Comparison of ENCODE assay signal across 19 cellular contexts in the genomic region with DNA sequence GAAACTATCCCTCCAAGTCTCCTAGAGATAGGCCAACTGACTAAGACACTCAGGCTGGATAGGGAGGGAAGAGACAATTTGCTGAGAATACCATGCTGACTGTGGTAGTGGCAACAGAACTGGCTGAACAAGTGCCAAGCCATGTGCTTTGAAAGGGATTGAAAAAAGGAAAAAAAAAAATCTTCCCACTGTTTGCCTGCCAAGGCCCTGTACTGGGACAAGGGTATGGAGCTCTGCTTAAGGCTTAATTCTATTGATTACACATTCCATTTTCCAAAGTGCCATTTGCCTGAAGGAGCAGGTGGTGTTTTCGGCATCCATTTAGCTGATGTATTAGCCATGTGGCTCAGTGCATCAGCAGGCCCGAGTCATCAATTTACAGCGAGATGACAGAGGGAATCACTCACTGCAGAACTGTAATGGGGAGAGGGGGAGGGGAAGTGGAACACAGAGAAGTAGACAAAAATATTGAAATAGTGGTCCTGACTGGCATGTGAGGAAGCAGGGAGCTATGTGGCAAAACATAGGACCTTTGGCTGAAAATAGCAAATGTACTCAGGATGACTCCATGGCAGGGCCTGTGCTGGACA.
DNase-seq lines count a peak whose midpoint lies in the region; ATAC-seq and TF ChIP-seq lines count a peak whose summit lies in the region.
"Had no signal": no experiment of that assay in that cellular context is flagged by ENCODE, and none has a peak within 500 bp of the region (broad histone marks: within the 10 kb centered on the region; RNA-seq: fewer than 3 reads in every experiment).

No MANE protein-coding gene starts in this region.

- DNase-seq in SK-N-SH: no peak
- DNase-seq in NCI-H524 treated with DMSO at 0.1 percent for 48 hours (lab: John Stamatoyannopoulos, UW): peak; percentile 34
- peak; percentile 13 for DNase-seq in fibroblast of mammary gland (ENCODE audit: low read depth)
- peak; percentile 33 for DNase-seq in superior temporal gyrus (ENCODE audit: extremely low spot score)
- DNase-seq in NCI-H2029 (lab: John Stamatoyannopoulos, UW): no peak
- DNase-seq in coronary artery (ENCODE audit: low spot score): no peak
- no peak for DNase-seq in UCSD-AML1 (lab: John Stamatoyannopoulos, UW; ENCODE audit: unreplicated experiment)
- DNase-seq: COR-L47; DMS79; H9; Karpas-422; MM.1S; NCI-H1105; NCI-H2081; NK-92 treated with Interleukin-12 subunit alpha and Interleukin-12 subunit beta, amount 100 ng/mL, for 24 hours; PC-9 had no signal

- H3K9ac ChIP-seq in SK-N-SH: no peak overlapping the region

- H3F3A ChIP-seq in SK-N-SH (replicated peaks; ENCODE audit: insufficient read depth): peaks cover 13% of the 10 kb centered on the region

- no peaks in the 10 kb centered on the region for H3K9me2 ChIP-seq in SK-N-SH

- peak in 1 of 2 experiments; percentile 30; a peak in 1 of 4 replicates for TF ChIP-seq EP300 in SK-N-SH (IDR thresholded peaks at IDR 0.05; ENCODE audit: borderline replicate concordance in 1 of 2, low read depth in 1 of 2, low read length in 1 of 2)

- CTCF ChIA-PET in SK-N-SH (lab: Yijun Ruan, JAX): interaction anchor here (0.8 to 2.9 kb wide), 5 partner anchors 16 to 1428 kb away, joined by 3 to 7 read pairs (median 3); no protein-coding TSS in a partner anchor

- POLR2A ChIA-PET in SK-N-SH (lab: Yijun Ruan, JAX): no interaction called here

- H2AFZ ChIP-seq in SK-N-SH (ENCODE audit: low read depth): no peak overlapping the region
- H2AFZ ChIP-seq: PC-9 had no signal

- H3K9me3 ChIP-seq in SK-N-SH: no peaks in the 10 kb centered on the region

- no peaks in the 10 kb centered on the region for H4K20me1 ChIP-seq in SK-N-SH (ENCODE audit: insufficient read depth)

- no peaks in the 10 kb centered on the region for H3K79me2 ChIP-seq in SK-N-SH (ENCODE audit: insufficient read depth)

- TF ChIP-seq CTCF in SK-N-SH (IDR thresholded peaks at IDR 0.05) (no peak), fibroblast of mammary gland (conservative IDR thresholded peaks at IDR 0.05; ENCODE audit: control insufficient read depth, insufficient read depth, low read depth, low read length) (no peak), coronary artery (IDR thresholded peaks at IDR 0.05) (no peak)

- no peak for ATAC-seq in SK-N-SH treated with all-trans-retinoic acid at 6 μM for 48 hours
- ATAC-seq: Right ventricle myocardium inferior had no signal

- H3K4me1 ChIP-seq in SK-N-SH (ENCODE audit: control insufficient read depth in 1 of 2, insufficient read depth in 2 of 2, low read depth in 1 of 2, low read length in 1 of 2): peaks cover 9 to 25% of the 10 kb centered on the region in 2 experiments

- no peaks in the 10 kb centered on the region for H3K27me3 ChIP-seq in SK-N-SH (ENCODE audit: insufficient read depth)

- 66% methylated on average over 3 of the region's 3 CpGs for WGBS in SK-N-SH (ENCODE audit: low lambda C conversion rate)

- TF ChIP-seq RAD21 in SK-N-SH (IDR thresholded peaks at IDR 0.05; ENCODE audit: low read length): no peak

- H3K4me3 ChIP-seq in SK-N-SH (ENCODE audit: low read depth in 2 of 2, low read length in 1 of 2) (no peak overlapping the region), fibroblast of mammary gland (ENCODE audit: control insufficient read depth, low read depth, low read length) (no peak overlapping the region), coronary artery (no peak overlapping the region)
- H3K4me3 ChIP-seq: PC-9 had no signal

- H3K27ac ChIP-seq in SK-N-SH (ENCODE audit: low read depth in 2 of 2, low read length in 1 of 2): peak overlapping the region in 1 of 2 experiments; percentile 55; a peak in 2 of 4 replicates
- no peak overlapping the region for H3K27ac ChIP-seq in coronary artery
- H3K27ac ChIP-seq: C4-2B, PC-9 had no signal

- H3K4me2 ChIP-seq in SK-N-SH: no peak overlapping the region
- H3K4me2 ChIP-seq: PC-9 had no signal

- no peaks in the 10 kb centered on the region for H3K36me3 ChIP-seq in SK-N-SH (replicated peaks in 1 of 2; ENCODE audit: control insufficient read depth in 1 of 2, insufficient read depth in 2 of 2, low read length in 1 of 2)

TF ChIP-seq in SK-N-SH, 30 proteins besides CTCF, POLR2A, EP300 and RAD21 (continues in another document):
- TF ChIP-seq, protein P1, sequence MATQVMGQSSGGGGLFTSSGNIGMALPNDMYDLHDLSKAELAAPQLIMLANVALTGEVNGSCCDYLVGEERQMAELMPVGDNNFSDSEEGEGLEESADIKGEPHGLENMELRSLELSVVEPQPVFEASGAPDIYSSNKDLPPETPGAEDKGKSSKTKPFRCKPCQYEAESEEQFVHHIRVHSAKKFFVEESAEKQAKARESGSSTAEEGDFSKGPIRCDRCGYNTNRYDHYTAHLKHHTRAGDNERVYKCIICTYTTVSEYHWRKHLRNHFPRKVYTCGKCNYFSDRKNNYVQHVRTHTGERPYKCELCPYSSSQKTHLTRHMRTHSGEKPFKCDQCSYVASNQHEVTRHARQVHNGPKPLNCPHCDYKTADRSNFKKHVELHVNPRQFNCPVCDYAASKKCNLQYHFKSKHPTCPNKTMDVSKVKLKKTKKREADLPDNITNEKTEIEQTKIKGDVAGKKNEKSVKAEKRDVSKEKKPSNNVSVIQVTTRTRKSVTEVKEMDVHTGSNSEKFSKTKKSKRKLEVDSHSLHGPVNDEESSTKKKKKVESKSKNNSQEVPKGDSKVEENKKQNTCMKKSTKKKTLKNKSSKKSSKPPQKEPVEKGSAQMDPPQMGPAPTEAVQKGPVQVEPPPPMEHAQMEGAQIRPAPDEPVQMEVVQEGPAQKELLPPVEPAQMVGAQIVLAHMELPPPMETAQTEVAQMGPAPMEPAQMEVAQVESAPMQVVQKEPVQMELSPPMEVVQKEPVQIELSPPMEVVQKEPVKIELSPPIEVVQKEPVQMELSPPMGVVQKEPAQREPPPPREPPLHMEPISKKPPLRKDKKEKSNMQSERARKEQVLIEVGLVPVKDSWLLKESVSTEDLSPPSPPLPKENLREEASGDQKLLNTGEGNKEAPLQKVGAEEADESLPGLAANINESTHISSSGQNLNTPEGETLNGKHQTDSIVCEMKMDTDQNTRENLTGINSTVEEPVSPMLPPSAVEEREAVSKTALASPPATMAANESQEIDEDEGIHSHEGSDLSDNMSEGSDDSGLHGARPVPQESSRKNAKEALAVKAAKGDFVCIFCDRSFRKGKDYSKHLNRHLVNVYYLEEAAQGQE (IDR thresholded peaks at IDR 0.05; ENCODE audit: low read depth, low read length): no peak
- TF ChIP-seq JUND (IDR thresholded peaks at IDR 0.05) (peak; percentile 22; the same call in 1 of the 2 replicates), TCF12 (IDR thresholded peaks at IDR 0.05) (peak; percentile 31; the same call in 1 of the 2 replicates), RXRA (IDR thresholded peaks at IDR 0.05; ENCODE audit: borderline replicate concordance, low read depth) (no peak)
- TF ChIP-seq, protein P2, sequence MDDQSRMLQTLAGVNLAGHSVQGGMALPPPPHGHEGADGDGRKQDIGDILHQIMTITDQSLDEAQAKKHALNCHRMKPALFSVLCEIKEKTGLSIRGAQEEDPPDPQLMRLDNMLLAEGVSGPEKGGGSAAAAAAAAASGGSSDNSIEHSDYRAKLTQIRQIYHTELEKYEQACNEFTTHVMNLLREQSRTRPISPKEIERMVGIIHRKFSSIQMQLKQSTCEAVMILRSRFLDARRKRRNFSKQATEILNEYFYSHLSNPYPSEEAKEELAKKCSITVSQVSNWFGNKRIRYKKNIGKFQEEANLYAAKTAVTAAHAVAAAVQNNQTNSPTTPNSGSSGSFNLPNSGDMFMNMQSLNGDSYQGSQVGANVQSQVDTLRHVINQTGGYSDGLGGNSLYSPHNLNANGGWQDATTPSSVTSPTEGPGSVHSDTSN (IDR thresholded peaks at IDR 0.05): peak; percentile 60

TF ChIP-seq in SK-N-SH treated with all-trans-retinoic acid at 6 μM for 48 hours, 23 proteins besides CTCF, POLR2A, EP300 and RAD21 (continues in another document):
- TF ChIP-seq ISL1 (CRISPR knock-in tag; IDR thresholded peaks at IDR 0.05) (no peak), CSDC2 (CRISPR knock-in tag; IDR thresholded peaks at IDR 0.05) (no peak), SNAI2 (CRISPR knock-in tag; IDR thresholded peaks at IDR 0.05) (no peak), ESRRG (CRISPR knock-in tag; IDR thresholded peaks at IDR 0.05) (no peak), PPARA (CRISPR knock-in tag; IDR thresholded peaks at IDR 0.05; ENCODE audit: borderline replicate concordance) (no peak)
- TF ChIP-seq, protein P3, sequence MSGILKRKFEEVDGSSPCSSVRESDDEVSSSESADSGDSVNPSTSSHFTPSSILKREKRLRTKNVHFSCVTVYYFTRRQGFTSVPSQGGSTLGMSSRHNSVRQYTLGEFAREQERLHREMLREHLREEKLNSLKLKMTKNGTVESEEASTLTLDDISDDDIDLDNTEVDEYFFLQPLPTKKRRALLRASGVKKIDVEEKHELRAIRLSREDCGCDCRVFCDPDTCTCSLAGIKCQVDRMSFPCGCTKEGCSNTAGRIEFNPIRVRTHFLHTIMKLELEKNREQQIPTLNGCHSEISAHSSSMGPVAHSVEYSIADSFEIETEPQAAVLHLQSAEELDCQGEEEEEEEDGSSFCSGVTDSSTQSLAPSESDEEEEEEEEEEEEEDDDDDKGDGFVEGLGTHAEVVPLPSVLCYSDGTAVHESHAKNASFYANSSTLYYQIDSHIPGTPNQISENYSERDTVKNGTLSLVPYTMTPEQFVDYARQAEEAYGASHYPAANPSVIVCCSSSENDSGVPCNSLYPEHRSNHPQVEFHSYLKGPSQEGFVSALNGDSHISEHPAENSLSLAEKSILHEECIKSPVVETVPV (CRISPR knock-in tag; IDR thresholded peaks at IDR 0.05): no peak
- TF ChIP-seq, protein P4, sequence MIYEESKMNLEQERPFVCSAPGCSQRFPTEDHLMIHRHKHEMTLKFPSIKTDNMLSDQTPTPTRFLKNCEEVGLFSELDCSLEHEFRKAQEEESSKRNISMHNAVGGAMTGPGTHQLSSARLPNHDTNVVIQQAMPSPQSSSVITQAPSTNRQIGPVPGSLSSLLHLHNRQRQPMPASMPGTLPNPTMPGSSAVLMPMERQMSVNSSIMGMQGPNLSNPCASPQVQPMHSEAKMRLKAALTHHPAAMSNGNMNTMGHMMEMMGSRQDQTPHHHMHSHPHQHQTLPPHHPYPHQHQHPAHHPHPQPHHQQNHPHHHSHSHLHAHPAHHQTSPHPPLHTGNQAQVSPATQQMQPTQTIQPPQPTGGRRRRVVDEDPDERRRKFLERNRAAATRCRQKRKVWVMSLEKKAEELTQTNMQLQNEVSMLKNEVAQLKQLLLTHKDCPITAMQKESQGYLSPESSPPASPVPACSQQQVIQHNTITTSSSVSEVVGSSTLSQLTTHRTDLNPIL (CRISPR knock-in tag; IDR thresholded peaks at IDR 0.05; ENCODE audit: low read depth): no peak

Comparison
In these comparisons a context has a peak if more than half of its experiments do, and no peak if none do; other contexts are left out.
1. DNase-seq: peak in NCI-H524 treated with DMSO at 0.1 percent for 48 hours (single experiment), fibroblast of mammary gland (single experiment) and superior temporal gyrus (single experiment); none in SK-N-SH (single experiment), NCI-H2029 (single experiment), coronary artery (single experiment) and UCSD-AML1 (single experiment).